ENCODE assay signal across 1 cellular context in the genomic region with DNA sequence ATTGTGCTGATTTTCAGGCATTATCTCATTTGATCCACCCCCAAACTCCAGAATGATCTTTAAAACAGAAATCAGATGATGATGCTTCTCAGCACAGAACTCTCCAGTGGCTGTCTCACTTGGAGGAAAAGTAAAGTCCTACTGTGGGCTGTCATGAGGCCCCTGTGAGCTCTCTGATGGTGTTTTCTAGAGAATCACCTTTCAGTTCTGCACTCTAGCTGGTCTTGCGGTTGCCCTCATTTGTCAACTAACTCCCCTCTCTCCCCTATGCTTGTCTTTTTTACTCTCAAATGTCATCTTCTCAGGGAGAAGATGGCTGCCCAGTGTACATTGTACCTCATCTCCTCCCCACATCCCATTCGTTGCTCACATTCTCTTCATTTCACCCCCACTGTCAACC.
TF ChIP-seq lines count a peak whose summit lies in the region.

No MANE protein-coding gene starts in this region.

TF ChIP-seq in HepG2, 621 proteins besides CTCF, POLR2A, EP300 and RAD21 (continued from another document):
- TF ChIP-seq, protein P1, sequence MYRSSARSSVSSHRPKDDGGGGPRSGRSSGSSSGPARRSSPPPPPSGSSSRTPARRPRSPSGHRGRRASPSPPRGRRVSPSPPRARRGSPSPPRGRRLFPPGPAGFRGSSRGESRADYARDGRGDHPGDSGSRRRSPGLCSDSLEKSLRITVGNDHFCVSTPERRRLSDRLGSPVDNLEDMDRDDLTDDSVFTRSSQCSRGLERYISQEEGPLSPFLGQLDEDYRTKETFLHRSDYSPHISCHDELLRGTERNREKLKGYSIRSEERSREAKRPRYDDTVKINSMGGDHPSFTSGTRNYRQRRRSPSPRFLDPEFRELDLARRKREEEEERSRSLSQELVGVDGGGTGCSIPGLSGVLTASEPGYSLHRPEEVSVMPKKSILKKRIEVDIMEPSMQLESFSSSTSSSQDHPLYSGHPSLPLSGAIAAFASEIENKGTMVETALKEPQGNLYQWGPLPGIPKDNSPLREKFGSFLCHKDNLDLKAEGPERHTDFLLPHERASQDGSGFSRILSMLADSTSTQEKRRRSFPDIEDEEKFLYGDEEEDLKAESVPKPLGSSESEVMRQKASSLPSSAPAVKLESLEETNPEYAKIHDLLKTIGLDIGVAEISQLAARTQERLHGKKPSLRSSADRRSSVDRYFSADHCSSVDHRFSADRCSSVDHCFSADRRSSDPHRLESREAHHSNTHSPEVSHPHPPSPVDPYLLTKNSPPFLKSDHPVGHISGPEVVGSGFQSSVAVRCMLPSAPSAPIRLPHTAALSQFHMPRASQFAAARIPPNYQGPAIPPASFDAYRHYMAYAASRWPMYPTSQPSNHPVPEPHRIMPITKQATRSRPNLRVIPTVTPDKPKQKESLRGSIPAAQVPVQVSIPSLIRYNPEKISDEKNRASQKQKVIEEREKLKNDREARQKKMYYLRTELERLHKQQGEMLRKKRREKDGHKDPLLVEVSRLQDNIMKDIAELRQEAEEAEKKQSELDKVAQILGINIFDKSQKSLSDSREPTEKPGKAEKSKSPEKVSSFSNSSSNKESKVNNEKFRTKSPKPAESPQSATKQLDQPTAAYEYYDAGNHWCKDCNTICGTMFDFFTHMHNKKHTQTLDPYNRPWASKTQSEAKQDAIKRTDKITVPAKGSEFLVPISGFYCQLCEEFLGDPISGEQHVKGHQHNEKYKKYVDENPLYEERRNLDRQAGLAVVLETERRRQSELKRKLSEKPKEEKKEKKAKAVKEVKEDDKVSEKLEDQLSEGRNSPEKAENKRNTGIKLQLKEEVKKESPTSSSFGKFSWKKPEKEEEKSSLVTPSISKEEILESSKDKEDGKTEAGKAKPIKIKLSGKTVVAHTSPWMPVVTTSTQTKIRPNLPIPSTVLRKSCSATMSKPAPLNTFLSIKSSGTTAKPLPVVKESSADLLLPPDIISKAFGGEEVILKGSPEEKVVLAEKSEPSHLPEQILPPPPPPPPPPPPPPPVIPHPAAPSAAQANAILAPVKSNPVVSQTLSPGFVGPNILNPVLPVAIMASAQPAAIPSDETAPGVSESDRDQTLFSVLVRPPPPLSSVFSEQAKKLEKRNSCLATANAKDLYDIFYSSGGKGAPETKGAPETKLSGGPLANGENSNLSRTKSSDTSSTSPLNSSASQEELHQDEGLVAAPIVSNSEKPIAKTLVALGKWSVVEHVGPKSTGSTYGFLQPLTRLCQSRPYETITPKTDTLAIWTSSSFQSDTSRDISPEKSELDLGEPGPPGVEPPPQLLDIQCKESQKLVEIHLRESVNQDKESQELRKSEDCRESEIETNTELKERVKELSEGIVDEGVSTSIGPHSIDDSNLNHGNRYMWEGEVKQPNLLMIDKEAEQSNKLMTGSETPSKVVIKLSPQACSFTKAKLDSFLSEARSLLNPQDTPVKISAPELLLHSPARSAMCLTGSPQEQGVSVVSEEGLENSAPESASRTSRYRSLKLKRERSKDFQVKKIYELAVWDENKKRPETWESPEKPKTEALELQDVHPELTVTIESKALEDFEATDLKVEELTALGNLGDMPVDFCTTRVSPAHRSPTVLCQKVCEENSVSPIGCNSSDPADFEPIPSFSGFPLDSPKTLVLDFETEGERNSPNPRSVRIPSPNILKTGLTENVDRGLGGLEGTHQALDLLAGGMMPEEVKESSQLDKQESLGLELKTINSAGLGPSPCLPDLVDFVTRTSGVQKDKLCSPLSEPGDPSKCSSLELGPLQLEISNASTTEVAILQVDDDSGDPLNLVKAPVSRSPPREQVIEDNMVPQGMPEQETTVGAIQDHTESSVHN (CRISPR knock-in tag; IDR thresholded peaks at IDR 0.05): no peak
- TF ChIP-seq ZNF841 (CRISPR knock-in tag; IDR thresholded peaks at IDR 0.05; ENCODE audit: borderline replicate concordance): no peak
- no peak for TF ChIP-seq ATF7 (IDR thresholded peaks at IDR 0.05)
- TF ChIP-seq ATF7 (CRISPR knock-in tag; IDR thresholded peaks at IDR 0.05): no peak
- TF ChIP-seq DMAP1 (CRISPR knock-in tag; IDR thresholded peaks at IDR 0.05): no peak
- no peak for TF ChIP-seq AKAP8 (CRISPR knock-in tag; IDR thresholded peaks at IDR 0.05)
- no peak for TF ChIP-seq ZNF253 (CRISPR knock-in tag; IDR thresholded peaks at IDR 0.05; ENCODE audit: borderline replicate concordance)
- no peak for TF ChIP-seq HNF1A (IDR thresholded peaks at IDR 0.05; ENCODE audit: low read depth)
- TF ChIP-seq HNF1A (CRISPR knock-in tag; IDR thresholded peaks at IDR 0.05; ENCODE audit: borderline replicate concordance): no peak
